15 cellular contexts compared by ENCODE assay signal in genomic region chr1:223001653-223002634, GRCh38.
DNase-seq lines count a peak whose midpoint lies in the region; TF ChIP-seq lines count a peak whose summit lies in the region.
"Had no signal": no experiment of that assay in that cellular context is flagged by ENCODE, and none has a peak within 500 bp of the region (broad histone marks: within the 10 kb centered on the region; RNA-seq: fewer than 3 reads in every experiment).

No MANE protein-coding gene starts in this region.

- in situ Hi-C loops in astrocyte of the cerebellum (cut with HindIII; ENCODE audit: low sequenced_read_pairs), result no loop called here

- H3K36me3 ChIP-seq in kidney epithelial cell (ENCODE audit: control insufficient read depth, insufficient read depth, low read length), result no peaks in the 10 kb centered on the region
- peaks cover 0 to 28% (median 0%) of the 10 kb centered on the region in 3 donors for H3K36me3 ChIP-seq in Peyer's patch

- H3K9me3 ChIP-seq in Peyer's patch, result no peaks in the 10 kb centered on the region
- H3K9me3 ChIP-seq: spleen had no signal

- H3K27me3 ChIP-seq in kidney epithelial cell (ENCODE audit: control insufficient read depth, insufficient read depth, low read length) (no peaks in the 10 kb centered on the region), Peyer's patch (no peaks in the 10 kb centered on the region)
- H3K27me3 ChIP-seq: spleen had no signal

- TF ChIP-seq CTCF in astrocyte of the cerebellum (IDR thresholded peaks at IDR 0.05; ENCODE audit: low read depth, low read length, missing control alignments) (peak; percentile 26), kidney epithelial cell (IDR thresholded peaks at IDR 0.05; ENCODE audit: insufficient read depth, low read length, poor library complexity, severe bottlenecking) (peak; percentile 26), Peyer's patch (IDR thresholded peaks at IDR 0.05) (peak in 2 of 6 experiments; percentile 13 to 24)

- H3K27ac ChIP-seq in Peyer's patch, result no peak overlapping the region
- H3K27ac ChIP-seq: spleen had no signal

- TF ChIP-seq POLR2A in Peyer's patch (IDR thresholded peaks at IDR 0.05), result no peak

- peaks cover 0 to 9% (median 0%) of the 10 kb centered on the region in 4 donors for H3K4me1 ChIP-seq in Peyer's patch
- H3K4me1 ChIP-seq: spleen had no signal

- peak; percentile 66 for DNase-seq in DMS153 (lab: John Stamatoyannopoulos, UW)
- DNase-seq in NCI-H1436 (lab: John Stamatoyannopoulos, UW), result peak; percentile 41
- no peak for DNase-seq in astrocyte of the cerebellum (ENCODE audit: low read depth)
- no peak for DNase-seq in kidney epithelial cell (ENCODE audit: low read depth)
- DNase-seq in Peyer's patch, result no peak
- DNase-seq in activated T-cell treated with anti-CD3 and anti-CD28 coated beads, Interleukin-2, amount 50 U/mL, for 48 hours, result no peak
- no peak for DNase-seq in anterior cingulate cortex (lab: John Stamatoyannopoulos, UW)
- DNase-seq in RPMI8226, result no peak
- DNase-seq: activated CD4-positive, alpha-beta memory T cell treated with anti-CD3 and anti-CD28 coated beads for 36 hours; DMS79; HCEC 1CT; head of caudate nucleus; midbrain; NCI-H1092; spleen had no signal

- no peak overlapping the region for H3K4me3 ChIP-seq in astrocyte of the cerebellum (ENCODE audit: low read depth, low read length)
- H3K4me3 ChIP-seq in kidney epithelial cell (ENCODE audit: low read depth, low read length), result no peak overlapping the region
- H3K4me3 ChIP-seq in Peyer's patch, result no peak overlapping the region
- H3K4me3 ChIP-seq: spleen had no signal

Comparison
In these comparisons a context has a peak if more than half of its experiments do, and no peak if none do; other contexts are left out.
1. DNase-seq: peak in DMS153 (single experiment) and NCI-H1436 (single experiment); none in astrocyte of the cerebellum (single experiment), kidney epithelial cell (single experiment), Peyer's patch (0 of 3), activated T-cell treated with anti-CD3 and anti-CD28 coated beads, Interleukin-2, amount 50 U/mL, for 48 hours (0 of 2), anterior cingulate cortex (0 of 58) and RPMI8226 (single experiment).